13 cellular contexts compared by ENCODE assay signal in the genomic region with DNA sequence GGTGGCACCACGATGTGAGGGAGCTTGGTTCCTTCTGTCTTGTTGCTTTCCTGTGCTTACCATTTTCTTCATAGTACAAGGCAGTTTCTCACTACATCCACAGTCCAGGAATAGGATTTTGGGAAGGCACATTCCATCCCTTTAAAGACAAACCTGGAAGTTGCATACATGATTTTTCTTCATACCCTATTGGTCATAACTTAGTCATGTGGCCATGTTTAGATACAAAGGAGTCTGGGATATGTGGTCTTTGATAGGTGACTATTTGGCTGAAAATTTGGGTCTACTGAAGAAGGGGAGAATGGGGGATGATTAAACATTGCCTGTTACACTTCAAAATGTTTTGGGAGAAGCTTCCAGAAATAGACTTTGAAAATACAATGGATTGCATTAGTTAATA. TPM values are rescaled to one million over a fixed set of nuclear protein-coding genes. Genes with fewer than 3 reads are reported as not detected.
A peak's percentile ranks its signal among the peaks of the same experiment; 100 is the strongest.
DNase-seq lines count a peak whose midpoint lies in the region; ATAC-seq and TF ChIP-seq lines count a peak whose summit lies in the region.
"Had no signal": no experiment of that assay in that cellular context is flagged by ENCODE, and none has a peak within 500 bp of the region (broad histone marks: within the 10 kb centered on the region; RNA-seq: fewer than 3 reads in every experiment).

No MANE protein-coding gene starts in this region.

- peak overlapping the region; percentile 43 for H3K27ac Mint-ChIP-seq in stimulated activated naive CD8-positive, alpha-beta T cell treated with anti-CD3 and anti-CD28 coated beads, Interleukin-15, Interleukin-2, amounts not matched to agents 100 ng/mL and 50 ng/mL, for 24 hours
- peak overlapping the region in 1 of 2 donors; percentile 52 for H3K27ac Mint-ChIP-seq in stimulated activated naive CD8-positive, alpha-beta T cell treated with anti-CD3 and anti-CD28 coated beads, Interleukin-15, amount 100 ng/mL, for 72 hours
- H3K27ac Mint-ChIP-seq in immature natural killer cell: peak overlapping the region; percentile 13 to 87 (median 74)

- no peak for TF ChIP-seq CTCF in VCaP (conservative IDR thresholded peaks at IDR 0.05)

- no peak for ATAC-seq in stimulated activated naive CD8-positive, alpha-beta T cell treated with anti-CD3 and anti-CD28 coated beads, Interleukin-15, amount 100 ng/mL, for 72 hours
- no peak for ATAC-seq in GM19455 (IDR thresholded peaks at IDR 0.05; ENCODE audit: unreplicated experiment)
- no peak for ATAC-seq in GM21447 (IDR thresholded peaks at IDR 0.05; ENCODE audit: unreplicated experiment)

- H3K27ac ChIP-seq in VCaP (peak overlapping the region; percentile 12; the same call in 1 of the 2 replicates), substantia nigra (ENCODE audit: low read depth, low read length, poor library complexity, severe bottlenecking) (no peak overlapping the region)

- DNase-seq in stimulated activated naive CD8-positive, alpha-beta T cell treated with anti-CD3 and anti-CD28 coated beads, Interleukin-15, amount 100 ng/mL, for 72 hours: no peak
- DNase-seq in immature natural killer cell (no peak), NCI-H2227 (lab: John Stamatoyannopoulos, UW; ENCODE audit: unreplicated experiment) (no peak), substantia nigra (lab: John Stamatoyannopoulos, UW) (no peak)
- DNase-seq: activated effector memory CD4-positive, alpha-beta T cell treated with anti-CD3 and anti-CD28 coated beads, Interleukin-2, amount 50 U/mL, for 16 hours; C1 segment of cervical spinal cord; NCI-H1105; spleen; T1000 had no signal

- H3K4me3 Mint-ChIP-seq in stimulated activated naive CD8-positive, alpha-beta T cell treated with anti-CD3 and anti-CD28 coated beads, Interleukin-15, Interleukin-2, amounts not matched to agents 100 ng/mL and 50 ng/mL, for 24 hours: peak overlapping the region; percentile 15
- peak overlapping the region in 1 of 2 donors; percentile 4 for H3K4me3 Mint-ChIP-seq in stimulated activated naive CD8-positive, alpha-beta T cell treated with anti-CD3 and anti-CD28 coated beads, Interleukin-15, amount 100 ng/mL, for 72 hours
- H3K4me3 Mint-ChIP-seq in immature natural killer cell: peak overlapping the region; percentile 3 to 49 (median 14)

- H3K9me3 Mint-ChIP-seq in stimulated activated naive CD8-positive, alpha-beta T cell treated with anti-CD3 and anti-CD28 coated beads, Interleukin-15, Interleukin-2, amounts not matched to agents 100 ng/mL and 50 ng/mL, for 24 hours: no peaks in the 10 kb centered on the region
- no peaks in the 10 kb centered on the region for H3K9me3 Mint-ChIP-seq in stimulated activated naive CD8-positive, alpha-beta T cell treated with anti-CD3 and anti-CD28 coated beads, Interleukin-15, amount 100 ng/mL, for 72 hours
- no peaks in the 10 kb centered on the region for H3K9me3 Mint-ChIP-seq in immature natural killer cell

- H3K4me1 Mint-ChIP-seq in stimulated activated naive CD8-positive, alpha-beta T cell treated with anti-CD3 and anti-CD28 coated beads, Interleukin-15, Interleukin-2, amounts not matched to agents 100 ng/mL and 50 ng/mL, for 24 hours (ENCODE audit: low read depth): peaks cover 92% of the 10 kb centered on the region
- peaks cover 81% of the 10 kb centered on the region for H3K4me1 Mint-ChIP-seq in stimulated activated naive CD8-positive, alpha-beta T cell treated with anti-CD3 and anti-CD28 coated beads, Interleukin-15, amount 100 ng/mL, for 72 hours
- peaks cover 93 to 97% of the 10 kb centered on the region in 2 donors for H3K4me1 Mint-ChIP-seq in immature natural killer cell

- peaks cover 16% of the 10 kb centered on the region for H3K36me3 Mint-ChIP-seq in stimulated activated naive CD8-positive, alpha-beta T cell treated with anti-CD3 and anti-CD28 coated beads, Interleukin-15, Interleukin-2, amounts not matched to agents 100 ng/mL and 50 ng/mL, for 24 hours (ENCODE audit: low read depth)
- H3K36me3 Mint-ChIP-seq in immature natural killer cell: no peaks in the 10 kb centered on the region

- no peaks in the 10 kb centered on the region for H3K27me3 Mint-ChIP-seq in stimulated activated naive CD8-positive, alpha-beta T cell treated with anti-CD3 and anti-CD28 coated beads, Interleukin-15, Interleukin-2, amounts not matched to agents 100 ng/mL and 50 ng/mL, for 24 hours
- no peaks in the 10 kb centered on the region for H3K27me3 Mint-ChIP-seq in stimulated activated naive CD8-positive, alpha-beta T cell treated with anti-CD3 and anti-CD28 coated beads, Interleukin-15, amount 100 ng/mL, for 72 hours
- H3K27me3 Mint-ChIP-seq in immature natural killer cell (ENCODE audit: low read depth in 3 of 3): peaks cover 0 to 24% (median 0%) of the 10 kb centered on the region in 3 donors

RNA-seq across cellular contexts. Expression of a gene that starts 7.0 kb away (rescaled TPM):
- polyA plus RNA-seq in immature natural killer cell: 1 to 10 TPM; 1.8 to 4.8 (median 4.0) TPM
